10 cellular contexts compared by ENCODE assay signal in genomic region chr1:89128003-89128458, GRCh38. TPM values are rescaled to one million over a fixed set of nuclear protein-coding genes. Genes with fewer than 3 reads are reported as not detected.
DNase-seq lines count a peak whose midpoint lies in the region; ATAC-seq and TF ChIP-seq lines count a peak whose summit lies in the region.
"Not testable (repeated sequence)": the region's sequence is repeated elsewhere in the genome, so short reads cannot be mapped to it uniquely, and the experiment has no call there.
"Had no signal": no experiment of that assay in that cellular context is flagged by ENCODE, and none has a peak within 500 bp of the region (broad histone marks: within the 10 kb centered on the region; RNA-seq: fewer than 3 reads in every experiment).

No MANE protein-coding gene starts in this region.

- not testable (repeated sequence) for H3K36me3 ChIP-seq in DND-41 (ENCODE audit: insufficient read depth, low read length); prostate gland; stomach
- peaks cover 0 to 12% (median 7%) of the 10 kb centered on the region in 4 donors for H3K36me3 ChIP-seq in liver (ENCODE audit: control insufficient read depth in 4 of 4, insufficient read depth in 3 of 4, low read depth in 1 of 4, low read length in 3 of 4)

- H3K27ac ChIP-seq in DND-41 (ENCODE audit: low read length) (peak overlapping the region; percentile 72; the same call in 1 of the 2 replicates), liver (ENCODE audit: low read depth in 1 of 2, low read length in 2 of 2) (peak overlapping the region; percentile 94 to 95), prostate gland (peak overlapping the region; percentile 67 to 69), stomach (peak overlapping the region in 4 of 5 donors; percentile 77 to 90 (median 83))

- TF ChIP-seq EP300 in stomach (IDR thresholded peaks at IDR 0.05): not testable (repeated sequence)

- H3K4me3 Mint-ChIP-seq in activated CD4-positive, alpha-beta memory T cell treated with anti-CD3 and anti-CD28 coated beads for 36 hours: not testable (repeated sequence)
- peak overlapping the region; percentile 18 for H3K4me3 Mint-ChIP-seq in activated naive CD8-positive, alpha-beta T cell treated with anti-CD3 and anti-CD28 coated beads for 36 hours
- peak overlapping the region; percentile 90 to 100 for H3K4me3 Mint-ChIP-seq in effector memory CD8-positive, alpha-beta T cell

- H3K27me3 ChIP-seq in DND-41 (ENCODE audit: insufficient read depth, low read length, poor library complexity); liver (ENCODE audit: control insufficient read depth in 4 of 4, insufficient read depth in 4 of 4, low read length in 3 of 4); prostate gland (replicated peaks; ENCODE audit: insufficient read depth); stomach: not testable (repeated sequence)

- 97% methylated on average over 31 of the region's 31 CpGs for WGBS in liver
- WGBS in prostate gland: 98% methylated on average over 20 of the region's 31 CpGs
- 97 to 100% (median 98%) methylated on average over 9 to 31 of the region's 31 CpGs for WGBS in stomach, 5 donors

- H3K36me3 Mint-ChIP-seq in activated CD4-positive, alpha-beta memory T cell treated with anti-CD3 and anti-CD28 coated beads for 36 hours: peaks cover 32% of the 10 kb centered on the region
- H3K36me3 Mint-ChIP-seq in activated naive CD8-positive, alpha-beta T cell treated with anti-CD3 and anti-CD28 coated beads for 36 hours: peaks cover 36% of the 10 kb centered on the region
- H3K36me3 Mint-ChIP-seq in effector memory CD8-positive, alpha-beta T cell (ENCODE audit: insufficient read depth): peaks cover 25% of the 10 kb centered on the region

- H3K4me2 ChIP-seq in DND-41 (ENCODE audit: insufficient read depth, low read length): peak overlapping the region; percentile 59; the same call in 1 of the 2 replicates

- H3K9ac ChIP-seq in DND-41 (ENCODE audit: low read depth, low read length); liver (ENCODE audit: low read depth in 1 of 2, low read length in 2 of 2): not testable (repeated sequence)

- TF ChIP-seq RAD21 in liver (IDR thresholded peaks at IDR 0.05): not testable (repeated sequence)

- H3K9me3 Mint-ChIP-seq in activated CD4-positive, alpha-beta memory T cell treated with anti-CD3 and anti-CD28 coated beads for 36 hours; activated naive CD8-positive, alpha-beta T cell treated with anti-CD3 and anti-CD28 coated beads for 36 hours; effector memory CD8-positive, alpha-beta T cell: not testable (repeated sequence)

- H3K4me1 ChIP-seq in DND-41 (ENCODE audit: insufficient read depth, low read length) (peaks cover 50% of the 10 kb centered on the region), liver (ENCODE audit: control insufficient read depth in 4 of 4, insufficient read depth in 4 of 4, low read length in 3 of 4) (peaks cover 7 to 10% (median 8%) of the 10 kb centered on the region in 4 donors), stomach (peaks cover 14 to 68% (median 32%) of the 10 kb centered on the region in 4 donors)
- H3K4me1 ChIP-seq in prostate gland (replicated peaks): not testable (repeated sequence)

- H4K20me1 ChIP-seq in DND-41 (ENCODE audit: insufficient read depth, low read length): not testable (repeated sequence)

- not testable (repeated sequence) for H3K9me3 ChIP-seq in DND-41 (ENCODE audit: insufficient read depth, low read length, severe bottlenecking); liver (ENCODE audit: control insufficient read depth in 4 of 4, low read length in 3 of 4); prostate gland; stomach

- not testable (repeated sequence) for H3K79me2 ChIP-seq in DND-41 (ENCODE audit: insufficient read depth, low read length)

- intact Hi-C loops in activated CD4-positive, alpha-beta memory T cell treated with anti-CD3 and anti-CD28 coated beads for 36 hours (cut with micrococcal nuclease); prostate gland (cut with DNase I); stomach (cut with DNase I; ENCODE audit: low total_unique reads): not testable (repeated sequence)

- not testable (repeated sequence) for ATAC-seq in DND-41 (ENCODE audit: insufficient read depth, low read depth); effector memory CD8-positive, alpha-beta T cell (replicated peaks)

- H3K27me3 Mint-ChIP-seq in activated CD4-positive, alpha-beta memory T cell treated with anti-CD3 and anti-CD28 coated beads for 36 hours; activated naive CD8-positive, alpha-beta T cell treated with anti-CD3 and anti-CD28 coated beads for 36 hours; effector memory CD8-positive, alpha-beta T cell: not testable (repeated sequence)

- CTCF ChIA-PET in activated CD4-positive, alpha-beta memory T cell treated with anti-CD3 and anti-CD28 coated beads for 36 hours (lab: Charles Lee): interaction anchor here (1.0 to 2.4 kb wide), 3 partner anchors 63 to 131 kb away, joined by 3 to 9 read pairs (median 5); partner anchors contain the start of genes GBP1 and GBP4

- POLR2A ChIA-PET in activated CD4-positive, alpha-beta memory T cell treated with anti-CD3 and anti-CD28 coated beads for 36 hours (lab: Charles Lee): interaction anchor here (1.3 to 5.2 kb wide), 5 partner anchors 69 to 235 kb away, joined by 5 to 72 read pairs (median 7); partner anchors contain the start of genes GBP4, GBP5 and GBP6

- not testable (repeated sequence) for H2AFZ ChIP-seq in DND-41 (ENCODE audit: low read depth, low read length)

- not testable (repeated sequence) for DNase-seq in DND-41; activated CD4-positive, alpha-beta memory T cell treated with anti-CD3 and anti-CD28 coated beads for 36 hours; activated naive CD8-positive, alpha-beta T cell treated with anti-CD3 and anti-CD28 coated beads for 36 hours; effector memory CD8-positive, alpha-beta T cell; prostate gland (ENCODE audit: low spot score); stomach

- peak overlapping the region; percentile 99 for H3K27ac Mint-ChIP-seq in activated CD4-positive, alpha-beta memory T cell treated with anti-CD3 and anti-CD28 coated beads for 36 hours
- H3K27ac Mint-ChIP-seq in activated naive CD8-positive, alpha-beta T cell treated with anti-CD3 and anti-CD28 coated beads for 36 hours: peak overlapping the region; percentile 96
- peak overlapping the region in 1 of 2 donors; percentile 95 for H3K27ac Mint-ChIP-seq in effector memory CD8-positive, alpha-beta T cell

- TF ChIP-seq POLR2A in prostate gland (IDR thresholded peaks at IDR 0.05); stomach (IDR thresholded peaks at IDR 0.05): not testable (repeated sequence)

- TF ChIP-seq CTCF in DND-41 (IDR thresholded peaks at IDR 0.05; ENCODE audit: borderline replicate concordance, extremely low read depth, low read length, poor library complexity, severe bottlenecking); liver (IDR thresholded peaks at IDR 0.05; ENCODE audit: low read depth, low read length, missing input control); prostate gland (IDR thresholded peaks at IDR 0.05); stomach (IDR thresholded peaks at IDR 0.05): not testable (repeated sequence)

- not testable (repeated sequence) for H3K4me3 ChIP-seq in DND-41 (ENCODE audit: low read depth in 1 of 2, low read length in 2 of 2); liver (ENCODE audit: low read depth in 1 of 3, low read length in 3 of 3); prostate gland
- H3K4me3 ChIP-seq in stomach: peak overlapping the region in 3 of 4 donors; percentile 2 to 36 (median 30)

- H3K4me1 Mint-ChIP-seq in activated CD4-positive, alpha-beta memory T cell treated with anti-CD3 and anti-CD28 coated beads for 36 hours (ENCODE audit: low read depth): peaks cover 39% of the 10 kb centered on the region
- peaks cover 42% of the 10 kb centered on the region for H3K4me1 Mint-ChIP-seq in activated naive CD8-positive, alpha-beta T cell treated with anti-CD3 and anti-CD28 coated beads for 36 hours
- H3K4me1 Mint-ChIP-seq in effector memory CD8-positive, alpha-beta T cell (ENCODE audit: low read depth in 2 of 2): peaks cover 38 to 54% of the 10 kb centered on the region in 2 donors

RNA-seq across cellular contexts. Expression of gene GBP2, which starts 2.1 kb away (rescaled TPM):
- total RNA-seq in activated CD4-positive, alpha-beta memory T cell treated with anti-CD3 and anti-CD28 coated beads for 36 hours: 100 to 1,000 TPM; 396 to 403 TPM
- 100 to 1,000 TPM; 153 to 157 TPM for total RNA-seq in activated naive CD8-positive, alpha-beta T cell treated with anti-CD3 and anti-CD28 coated beads for 36 hours
- 10 to 100 TPM in 1 of 2 donors, 1 to 10 TPM in 1; 7.4 to 18.2 TPM for total RNA-seq in liver
- polyA plus RNA-seq in liver: 10 to 100 TPM; 10.4 to 17.9 TPM
- total RNA-seq in prostate gland: 10 to 100 TPM; 34.8 to 66.4 TPM
- total RNA-seq in stomach: 10 to 100 TPM; 21.0 to 74.2 (median 60.3) TPM
- 100 to 1,000 TPM in 1 of 3 donors, 10 to 100 TPM in 2; 37.9 to 119 (median 66.0) TPM for polyA plus RNA-seq in stomach

RNA-seq across cellular contexts. Expression of gene GBP7, which starts 47.8 kb away (rescaled TPM):
- not detected for total RNA-seq in activated CD4-positive, alpha-beta memory T cell treated with anti-CD3 and anti-CD28 coated beads for 36 hours
- total RNA-seq in activated naive CD8-positive, alpha-beta T cell treated with anti-CD3 and anti-CD28 coated beads for 36 hours: under 1 TPM; 0.10 to 0.36 TPM
- total RNA-seq in liver: 10 to 100 TPM in 1 of 2 donors, under 1 TPM in 1; 0.89 to 27.8 TPM
- 10 to 100 TPM in 1 of 2 donors, 1 to 10 TPM in 1; 7.6 to 26.0 TPM for polyA plus RNA-seq in liver
- not detected for total RNA-seq in prostate gland
- total RNA-seq in stomach: not detected
- not detected for polyA plus RNA-seq in stomach
- total RNA-seq: mesenteric fat pad, osteocyte, skeletal muscle tissue had no signal
